Comparison of ENCODE assay signal across 1 cellular context in genomic region chr2:74502720-74503505, GRCh38.
A peak's percentile ranks its signal among the peaks of the same experiment; 100 is the strongest.
TF ChIP-seq lines count a peak whose summit lies in the region.

No MANE protein-coding gene starts in this region.

TF ChIP-seq in endothelial cell of umbilical vein, 7 proteins besides CTCF, POLR2A, EP300 and RAD21:
- TF ChIP-seq EZH2 (IDR thresholded peaks at IDR 0.05; ENCODE audit: borderline replicate concordance, low read depth, low read length, severe bottlenecking): no peak
- peak; percentile 37 for TF ChIP-seq MAX (IDR thresholded peaks at IDR 0.05; ENCODE audit: insufficient read depth, insufficient read length)
- TF ChIP-seq GATA2 (IDR thresholded peaks at IDR 0.05; ENCODE audit: insufficient read depth, insufficient read length, low read depth, low read length): no peak
- TF ChIP-seq POLR2AphosphoS5 (IDR thresholded peaks at IDR 0.05; ENCODE audit: insufficient read depth, low read depth, low read length): peak; percentile 98
- no peak for TF ChIP-seq MYC (IDR thresholded peaks at IDR 0.05; ENCODE audit: low read depth, low read length)
- peak; percentile 62 for TF ChIP-seq JUN (IDR thresholded peaks at IDR 0.05; ENCODE audit: borderline replicate concordance, insufficient read depth, insufficient read length, low read depth)
- peak; percentile 90 for TF ChIP-seq FOS (IDR thresholded peaks at IDR 0.05; ENCODE audit: borderline replicate concordance, insufficient read depth, low read length)
